15 cellular contexts compared by ENCODE assay signal in the genomic region with DNA sequence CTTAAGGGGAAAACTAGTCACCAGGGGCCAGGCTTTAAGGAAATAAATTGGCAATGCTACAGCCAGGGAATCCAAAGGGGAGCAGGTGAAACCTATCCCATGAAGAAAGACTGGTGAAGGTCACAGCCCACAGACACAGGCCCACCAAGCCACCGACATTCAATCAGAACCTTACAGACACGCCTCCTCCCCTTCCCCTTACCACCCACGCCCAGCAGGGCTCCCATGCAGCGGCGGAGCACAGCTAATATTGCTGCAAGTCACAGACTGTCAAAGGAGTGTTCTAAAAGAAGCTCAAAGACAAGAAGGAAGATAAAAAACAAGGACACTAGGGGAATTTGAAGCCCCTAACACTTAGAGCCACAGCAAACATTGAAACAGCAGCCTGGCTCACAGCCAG.
"Had no signal": no experiment of that assay in that cellular context is flagged by ENCODE, and none has a peak within 500 bp of the region (broad histone marks: within the 10 kb centered on the region; RNA-seq: fewer than 3 reads in every experiment).

No MANE protein-coding gene starts in this region.

- DNase-seq: cortex of kidney; effector CD8-positive, alpha-beta T cell; kidney; left cardiac atrium; left ventricle myocardium superior; mesenchymal stem cell; midbrain; ovary; right lobe of liver; stimulated activated CD4-positive, alpha-beta T cell treated with anti-CD3 and anti-CD28 coated beads, Interleukin-4, amount 100 ng/mL, for 1 hour; stimulated activated CD8-positive, alpha-beta memory T cell treated with anti-CD3 and anti-CD28 coated beads, Interleukin-4, amount 100 ng/mL, for 48 hours; tibial artery; upper lobe of right lung had no signal

- H3K27ac ChIP-seq: neural progenitor cell, ovary, right lobe of liver, tibial artery, upper lobe of right lung, vagina had no signal
